17 cellular contexts compared by ENCODE assay signal in genomic region chr1:3275471-3276340, GRCh38.
DNase-seq lines count a peak whose midpoint lies in the region; ATAC-seq and TF ChIP-seq lines count a peak whose summit lies in the region.
"Had no signal": no experiment of that assay in that cellular context is flagged by ENCODE, and none has a peak within 500 bp of the region (broad histone marks: within the 10 kb centered on the region; RNA-seq: fewer than 3 reads in every experiment).

No MANE protein-coding gene starts in this region.

- WGBS in body of pancreas, 2 donors, result 66 to 75% methylated on average over 18 to 35 of the region's 37 CpGs
- WGBS in heart right ventricle, 2 donors, result 45 to 51% methylated on average over 37 of the region's 37 CpGs

- H3K4me1 ChIP-seq in body of pancreas (peaks cover 44% of the 10 kb centered on the region), heart right ventricle (peaks cover 4 to 34% (median 14%) of the 10 kb centered on the region in 9 donors)
- H3K4me1 ChIP-seq: parathyroid adenoma had no signal

- H3K27ac ChIP-seq in body of pancreas (peak overlapping the region; percentile 70 to 81 (median 76)), heart right ventricle (peak overlapping the region in 7 of 10 donors; percentile 0 to 58 (median 20))
- H3K27ac ChIP-seq: parathyroid adenoma had no signal

- TF ChIP-seq CTCF in body of pancreas (IDR thresholded peaks at IDR 0.05), result no peak
- TF ChIP-seq CTCF in heart right ventricle (IDR thresholded peaks at IDR 0.05), result no peak

- intact Hi-C loops in body of pancreas (cut with DNase I), result no loop called here
- intact Hi-C loops in heart right ventricle (cut with DNase I), result loop anchor here in 1 of 10 donors (10.0 kb wide), 1 partner anchor 201 kb away; no protein-coding TSS in a partner anchor
- intact Hi-C loops in sciatic nerve (cut with DNase I), result no loop called here

- H3K4me3 ChIP-seq in body of pancreas, result no peak overlapping the region
- no peak overlapping the region for H3K4me3 ChIP-seq in heart right ventricle

- ATAC-seq in body of pancreas, result peak; percentile 16
- ATAC-seq in heart right ventricle, result peak; percentile 37 to 71 (median 66)
- ATAC-seq in sciatic nerve, result no peak
- ATAC-seq in HG02571 (IDR thresholded peaks at IDR 0.05; ENCODE audit: unreplicated experiment), result no peak
- ATAC-seq: HCT116; stimulated activated naive B cell treated with anti-CD40 and anti-IgM and Interleukin-4, amounts not matched to agents 10 μg/mL and 1 μg/mL and 100 μg/mL, for 72 hours had no signal

- H3K9me3 ChIP-seq in body of pancreas (no peaks in the 10 kb centered on the region), heart right ventricle (no peaks in the 10 kb centered on the region)

- no peak for TF ChIP-seq POLR2A in body of pancreas (IDR thresholded peaks at IDR 0.05)

- no peaks in the 10 kb centered on the region for H3K27me3 ChIP-seq in body of pancreas
- peaks cover 0 to 5% (median 0%) of the 10 kb centered on the region in 7 donors for H3K27me3 ChIP-seq in heart right ventricle

- DNase-seq in EH (ENCODE audit: low read depth), result peak; percentile 62
- DNase-seq in body of pancreas, result peak in 3 of 4 donors; percentile 29 to 43 (median 33)
- DNase-seq in heart right ventricle, result peak; percentile 25 to 45
- peak; percentile 64 for DNase-seq in smooth muscle cell of the brain vasculature (ENCODE audit: low read depth, low spot score)
- no peak for DNase-seq in HPDE6-E6E7 (ENCODE audit: extremely low spot score)
- no peak for DNase-seq in sciatic nerve (ENCODE audit: low spot score)
- DNase-seq in NCI-H345 treated with DMSO at 0.1 percent for 48 hours (lab: John Stamatoyannopoulos, UW; ENCODE audit: unreplicated experiment), result no peak
- DNase-seq: activated CD4-positive, alpha-beta T cell treated with anti-CD3 and anti-CD28 coated beads, Interleukin-2, amount 10 ng/mL, durations not matched to agents 24 days and 14 days; activated naive CD4-positive, alpha-beta T cell treated with anti-CD3 and anti-CD28 coated beads for 36 hours; effector memory CD4-positive, alpha-beta T cell; NCI-H1694; NCI-H446; stimulated activated CD4-positive, alpha-beta T cell treated with anti-CD3 and anti-CD28 coated beads, Interleukin-12 subunit alpha, Interleukin-12 subunit beta, amount 100 ng/mL, for 4 hours; stimulated activated naive B cell treated with anti-CD40 and anti-IgM and Interleukin-4, amounts not matched to agents 10 μg/mL and 1 μg/mL and 100 μg/mL, for 72 hours had no signal

- no peaks in the 10 kb centered on the region for H3K36me3 ChIP-seq in body of pancreas (replicated peaks in 1 of 2; ENCODE audit: insufficient read depth in 1 of 2, low read depth in 2 of 2)
- H3K36me3 ChIP-seq in heart right ventricle, result no peaks in the 10 kb centered on the region

Comparison
In these comparisons a context has a peak if more than half of its experiments do, and no peak if none do; other contexts are left out.
1. DNase-seq: peak in EH (single experiment), body of pancreas (3 of 4), heart right ventricle (2 of 2) and smooth muscle cell of the brain vasculature (single experiment); none in HPDE6-E6E7 (single experiment), sciatic nerve (single experiment) and NCI-H345 treated with DMSO at 0.1 percent for 48 hours (single experiment).
2. ATAC-seq: peak in body of pancreas (single experiment) and heart right ventricle (8 of 8); none in sciatic nerve (single experiment) and HG02571 (single experiment).